In the genomic region with DNA sequence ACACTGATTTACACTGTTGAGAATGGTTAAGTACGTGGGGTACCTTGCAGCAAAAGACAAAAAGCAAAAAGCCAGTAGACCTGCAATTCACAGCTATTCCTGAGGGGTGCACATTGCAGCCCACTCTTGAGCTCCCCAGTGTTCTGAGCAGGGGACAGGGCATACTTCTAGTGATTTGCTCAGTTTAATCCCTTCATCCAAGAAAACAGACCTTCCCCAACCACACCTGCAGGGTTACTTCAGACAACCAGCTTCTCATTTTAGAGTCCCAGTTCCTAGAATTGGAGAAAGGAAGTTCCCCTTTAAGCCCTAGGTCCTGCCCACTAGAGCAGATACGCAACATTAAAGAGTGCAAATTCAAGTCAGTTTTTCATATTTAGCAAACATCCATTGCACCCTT, we compare ENCODE assay signal across 8 cellular contexts. TPM values are rescaled to one million over a fixed set of nuclear protein-coding genes. Genes with fewer than 3 reads are reported as not detected.
DNase-seq lines count a peak whose midpoint lies in the region; ATAC-seq and TF ChIP-seq lines count a peak whose summit lies in the region.

No MANE protein-coding gene starts in this region.

- H3K27ac Mint-ChIP-seq in CD8-positive, alpha-beta T cell: peak overlapping the region; percentile 49

- H2AFZ ChIP-seq in GM23248: no peak overlapping the region

- no peak for TF ChIP-seq POLR2A in sigmoid colon (IDR thresholded peaks at IDR 0.05)

- peaks cover 33% of the 10 kb centered on the region for H3F3A ChIP-seq in GM23248 (ENCODE audit: insufficient read depth)

- H3K4me1 ChIP-seq in CD8-positive, alpha-beta T cell (ENCODE audit: insufficient read depth, low read length): peaks cover 35% of the 10 kb centered on the region
- peaks cover 16% of the 10 kb centered on the region for H3K4me1 ChIP-seq in GM23248 (ENCODE audit: insufficient read depth)
- peaks cover 0 to 27% (median 13%) of the 10 kb centered on the region in 4 donors for H3K4me1 ChIP-seq in sigmoid colon

- peak; percentile 41 for ATAC-seq in CD8-positive, alpha-beta T cell
- ATAC-seq in GM21786 (IDR thresholded peaks at IDR 0.05; ENCODE audit: unreplicated experiment): peak; percentile 46
- ATAC-seq in GM21447 (IDR thresholded peaks at IDR 0.05; ENCODE audit: unreplicated experiment): no peak

- no peak overlapping the region for H3K9ac ChIP-seq in GM23248

- WGBS in GM23248 (ENCODE audit: low coverage in 1 of 2, low lambda C conversion rate in 2 of 2, missing lambda C conversion rate in 2 of 2), 2 experiments: 41 to 43% methylated on average over 2 of the region's 2 CpGs
- WGBS in sigmoid colon, 2 donors: 15 to 19% methylated on average over 2 of the region's 2 CpGs

- no peak overlapping the region for H3K4me3 ChIP-seq in CD8-positive, alpha-beta T cell (ENCODE audit: low read depth, low read length)
- H3K4me3 ChIP-seq in WERI-Rb-1 (ENCODE audit: low read depth, low read length) (no peak overlapping the region), GM23248 (no peak overlapping the region), sigmoid colon (no peak overlapping the region)

- POLR2A ChIA-PET in CD8-positive, alpha-beta T cell (lab: Charles Lee): interaction anchor here (1.3 to 1.9 kb wide), 3 partner anchors 71 to 312 kb away, joined by 4 to 7 read pairs (median 6); a partner anchor contains a TSS

- H3K9me2 ChIP-seq in GM23248 (ENCODE audit: insufficient read depth): no peaks in the 10 kb centered on the region

- CTCF ChIA-PET in CD8-positive, alpha-beta T cell (lab: Charles Lee): interaction anchor here (0.8 to 2.3 kb wide), 6 partner anchors 8 to 312 kb away, joined by 3 to 10 read pairs (median 6); a partner anchor contains a TSS

- peak in 1 of 7 experiments; percentile 3 for DNase-seq in CD8-positive, alpha-beta T cell
- DNase-seq in WERI-Rb-1 (peak; percentile 39), lung microvascular endothelial cell (ENCODE audit: low read depth in 2 of 2) (peak; percentile 16 to 64), NCI-H2107 treated with DMSO at 0.1 percent for 48 hours (lab: John Stamatoyannopoulos, UW; ENCODE audit: unreplicated experiment) (no peak), GM23248 (no peak), sigmoid colon (no peak)

- TF ChIP-seq CTCF in CD8-positive, alpha-beta T cell (IDR thresholded peaks at IDR 0.05): peak; percentile 15
- TF ChIP-seq CTCF in WERI-Rb-1 (IDR thresholded peaks at IDR 0.05; ENCODE audit: low read depth, low read length) (peak; percentile 46), sigmoid colon (IDR thresholded peaks at IDR 0.05) (no peak)

- no peak overlapping the region for H3K4me2 ChIP-seq in GM23248 (ENCODE audit: unreplicated experiment)

- no peaks in the 10 kb centered on the region for H3K27me3 ChIP-seq in CD8-positive, alpha-beta T cell (ENCODE audit: insufficient read depth, low read length)
- H3K27me3 ChIP-seq in WERI-Rb-1 (ENCODE audit: insufficient read depth, low read depth, severe bottlenecking) (no peaks in the 10 kb centered on the region), GM23248 (replicated peaks; ENCODE audit: insufficient read depth) (no peaks in the 10 kb centered on the region), sigmoid colon (no peaks in the 10 kb centered on the region)

- no peaks in the 10 kb centered on the region for H4K20me1 ChIP-seq in GM23248 (ENCODE audit: insufficient read depth)

- no peak for TF ChIP-seq EP300 in sigmoid colon (IDR thresholded peaks at IDR 0.05)

- peaks cover 6% of the 10 kb centered on the region for H3K27me3 Mint-ChIP-seq in CD8-positive, alpha-beta T cell (ENCODE audit: low read depth)

- no peaks in the 10 kb centered on the region for H3K36me3 ChIP-seq in CD8-positive, alpha-beta T cell (ENCODE audit: insufficient read depth, low read length)
- no peaks in the 10 kb centered on the region; the same call in 1 of the 2 replicates for H3K36me3 ChIP-seq in WERI-Rb-1
- no peaks in the 10 kb centered on the region for H3K36me3 ChIP-seq in GM23248 (ENCODE audit: low read depth)
- no peaks in the 10 kb centered on the region for H3K36me3 ChIP-seq in sigmoid colon

- peaks cover 47% of the 10 kb centered on the region for H3K4me1 Mint-ChIP-seq in CD8-positive, alpha-beta T cell (ENCODE audit: low read depth)

- no peak overlapping the region for H3K27ac ChIP-seq in CD8-positive, alpha-beta T cell (ENCODE audit: low read depth, low read length)
- no peak overlapping the region for H3K27ac ChIP-seq in WERI-Rb-1
- H3K27ac ChIP-seq in GM23248: no peak overlapping the region
- H3K27ac ChIP-seq in sigmoid colon: peak overlapping the region in 2 of 4 donors; percentile 4 to 98

- in situ Hi-C loops in GM23248 (cut with MboI): no loop called here

- H3K4me3 Mint-ChIP-seq in CD8-positive, alpha-beta T cell: peak overlapping the region; percentile 73

- no peaks in the 10 kb centered on the region for H3K9me3 Mint-ChIP-seq in CD8-positive, alpha-beta T cell

- peaks cover 27% of the 10 kb centered on the region for H3K79me2 ChIP-seq in GM23248 (ENCODE audit: insufficient read depth)

- intact Hi-C loops in CD8-positive, alpha-beta T cell (cut with DNase I, micrococcal nuclease): loop anchor here in 1 of 2 experiments (5.0 to 10.0 kb wide), 2 partner anchors 58 to 1600 kb away; a partner anchor contains a TSS
- intact Hi-C loops in sigmoid colon (cut with DNase I): loop anchor here (5.0 to 10.0 kb wide), 4 partner anchors 58 to 470 kb away; a partner anchor contains a TSS

- H3K36me3 Mint-ChIP-seq in CD8-positive, alpha-beta T cell: peaks cover 8% of the 10 kb centered on the region

- no peaks in the 10 kb centered on the region for H3K9me3 ChIP-seq in CD8-positive, alpha-beta T cell (ENCODE audit: low read length)
- no peaks in the 10 kb centered on the region for H3K9me3 ChIP-seq in WERI-Rb-1 (ENCODE audit: severe bottlenecking)
- no peaks in the 10 kb centered on the region for H3K9me3 ChIP-seq in GM23248 (ENCODE audit: low read depth)
- H3K9me3 ChIP-seq in sigmoid colon: no peaks in the 10 kb centered on the region

RNA-seq across cellular contexts. Expression of a gene that starts 3.6 kb away (rescaled TPM):
- 10 to 100 TPM; 16.4 to 19.5 TPM for total RNA-seq in CD8-positive, alpha-beta T cell
- total RNA-seq in lung microvascular endothelial cell (82.4 and 174 TPM in 2 replicates), sigmoid colon (10 to 100 TPM; 50.2 to 64.0 (median 55.6) TPM)
- total RNA-seq in GM23248 (2014; rRNA removed; shearing (Covaris generic)): 134 and 162 TPM in 2 replicates
- polyA plus RNA-seq in GM23248 (2016; fragmentation: Nextera tagmentation; extraction: Ambion mirVana) (65.8 and 66.5 TPM in 2 replicates), sigmoid colon (100 to 1,000 TPM in 2 of 3 donors, 10 to 100 TPM in 1; 58.9 to 160 (median 105) TPM)

RNA-seq across cellular contexts. Expression of a gene that starts 39.2 kb away (rescaled TPM):
- total RNA-seq in CD8-positive, alpha-beta T cell: 1 to 10 TPM; 1.0 to 2.3 TPM
- 39.4 and 49.8 TPM in 2 replicates for total RNA-seq in lung microvascular endothelial cell
- total RNA-seq in GM23248 (2014; rRNA removed; shearing (Covaris generic)): 11.6 and 40.1 TPM in 2 replicates
- polyA plus RNA-seq in GM23248 (2016; fragmentation: Nextera tagmentation; extraction: Ambion mirVana): 8.5 and 11.5 TPM in 2 replicates
- 10 to 100 TPM; 22.2 to 31.1 (median 23.5) TPM for total RNA-seq in sigmoid colon
- 10 to 100 TPM; 28.5 to 59.9 (median 34.2) TPM for polyA plus RNA-seq in sigmoid colon

RNA-seq across cellular contexts. Expression of a gene that starts 48.1 kb away (rescaled TPM):
- total RNA-seq in CD8-positive, alpha-beta T cell: 10 to 100 TPM in 1 of 2 experiments, 1 to 10 TPM in 1; 9.9 to 13.8 TPM
- 12.1 and 15.3 TPM in 2 replicates for total RNA-seq in lung microvascular endothelial cell
- 13.0 and 21.4 TPM in 2 replicates for total RNA-seq in GM23248 (2014; rRNA removed; shearing (Covaris generic))
- 15.2 and 17.8 TPM in 2 replicates for polyA plus RNA-seq in GM23248 (2016; fragmentation: Nextera tagmentation; extraction: Ambion mirVana)
- 10 to 100 TPM in 2 of 4 donors, 1 to 10 TPM in 2; 6.9 to 12.7 (median 9.7) TPM for total RNA-seq in sigmoid colon
- polyA plus RNA-seq in sigmoid colon: 10 to 100 TPM in 2 of 3 donors, 1 to 10 TPM in 1; 9.5 to 15.1 (median 12.0) TPM

Comparison
In these comparisons a context has a peak if more than half of its experiments do, and no peak if none do; other contexts are left out.
1. DNase-seq: peak in WERI-Rb-1 (single experiment) and lung microvascular endothelial cell (2 of 2); none in NCI-H2107 treated with DMSO at 0.1 percent for 48 hours (single experiment), GM23248 (single experiment) and sigmoid colon (single experiment).
2. CTCF ChIP-seq: peak in CD8-positive, alpha-beta T cell (single experiment) and WERI-Rb-1 (single experiment); none in sigmoid colon (0 of 4).